24 cellular contexts compared by ENCODE assay signal in the genomic region with DNA sequence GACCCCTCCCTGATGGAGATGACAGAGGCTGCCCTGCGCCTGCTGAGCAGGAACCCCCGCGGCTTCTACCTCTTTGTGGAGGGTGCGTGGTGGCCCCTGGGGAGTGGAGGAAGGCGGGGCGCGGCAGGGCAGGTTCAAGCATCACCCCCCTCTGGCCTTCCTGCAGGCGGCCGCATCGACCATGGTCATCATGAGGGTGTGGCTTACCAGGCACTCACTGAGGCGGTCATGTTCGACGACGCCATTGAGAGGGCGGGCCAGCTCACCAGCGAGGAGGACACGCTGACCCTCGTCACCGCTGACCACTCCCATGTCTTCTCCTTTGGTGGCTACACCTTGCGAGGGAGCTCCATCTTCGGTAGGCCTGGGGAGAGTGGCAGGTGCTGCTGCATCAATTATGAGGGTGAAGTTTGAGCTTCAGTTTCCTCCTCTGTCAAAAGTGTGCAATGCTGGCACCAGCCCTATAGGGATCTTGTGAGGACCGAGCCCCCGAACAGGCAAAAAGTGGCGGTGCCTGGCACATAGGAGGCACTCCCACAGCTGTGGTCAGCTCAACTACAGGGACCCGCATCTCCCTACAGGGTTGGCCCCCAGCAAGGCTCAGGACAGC. TPM values are rescaled to one million over a fixed set of nuclear protein-coding genes. Genes with fewer than 3 reads are reported as not detected.
DNase-seq lines count a peak whose midpoint lies in the region; ATAC-seq and TF ChIP-seq lines count a peak whose summit lies in the region.
"Had no signal": no experiment of that assay in that cellular context is flagged by ENCODE, and none has a peak within 500 bp of the region (broad histone marks: within the 10 kb centered on the region; RNA-seq: fewer than 3 reads in every experiment).

No MANE protein-coding gene starts in this region.

- intact Hi-C loops in sigmoid colon (cut with DNase I) (no loop called here), prostate gland (cut with DNase I) (no loop called here), upper lobe of right lung (cut with DNase I) (no loop called here)

- TF ChIP-seq POLR2A in sigmoid colon (IDR thresholded peaks at IDR 0.05) (no peak), prostate gland (IDR thresholded peaks at IDR 0.05) (no peak)

- no peak overlapping the region for H3K27ac ChIP-seq in HEK293 (ENCODE audit: extremely low read depth, low read depth, low read length)
- no peak overlapping the region for H3K27ac ChIP-seq in sigmoid colon
- no peak overlapping the region for H3K27ac ChIP-seq in prostate gland
- no peak overlapping the region for H3K27ac ChIP-seq in upper lobe of right lung
- H3K27ac ChIP-seq: GM23248, KMS-11, SK-N-MC had no signal

- no peak for ATAC-seq in upper lobe of right lung

- no peak for TF ChIP-seq CTCF in HEK293 (tag by site-specific recombination; IDR thresholded peaks at IDR 0.05)
- TF ChIP-seq CTCF in sigmoid colon (IDR thresholded peaks at IDR 0.05) = no peak
- TF ChIP-seq CTCF in prostate gland (IDR thresholded peaks at IDR 0.05) = no peak
- no peak for TF ChIP-seq CTCF in upper lobe of right lung (IDR thresholded peaks at IDR 0.05)

- peak; percentile 14 for DNase-seq in activated naive CD4-positive, alpha-beta T cell treated with anti-CD3 and anti-CD28 coated beads, Interleukin-2, amount 10 ng/mL, durations not matched to agents 7 days and 5 days
- no peak for DNase-seq in activated naive CD4-positive, alpha-beta T cell treated with anti-CD3 and anti-CD28 coated beads, Interleukin-2, amount 50 U/mL, for 16 hours
- peak; percentile 43 for DNase-seq in islet precursor cell
- DNase-seq in sigmoid colon = peak; percentile 57
- no peak for DNase-seq in prostate gland (ENCODE audit: low spot score)
- DNase-seq in upper lobe of right lung = no peak
- DNase-seq in activated CD4-positive, CD25-positive, alpha-beta regulatory T cell treated with anti-CD3 and anti-CD28 coated beads, Interleukin-2, amount 50 U/mL, for 72 hours = no peak
- DNase-seq: BE2C, DMS79 treated with DMSO at 0.1 percent for 48 hours, GM23248, HCEC 1CT, NCI-H1092 treated with DMSO at 0.1 percent for 48 hours, NCI-H1694, NCI-H2081, NCI-H2171, NCI-H345, NCI-H524, SHP77 had no signal

- no peaks in the 10 kb centered on the region for H3K9me3 Mint-ChIP-seq in activated naive CD4-positive, alpha-beta T cell treated with anti-CD3 and anti-CD28 coated beads, Interleukin-2, amount 10 ng/mL, durations not matched to agents 7 days and 5 days

- H3K4me1 Mint-ChIP-seq in activated naive CD4-positive, alpha-beta T cell treated with anti-CD3 and anti-CD28 coated beads, Interleukin-2, amount 10 ng/mL, durations not matched to agents 7 days and 5 days = no peaks in the 10 kb centered on the region

- H3K36me3 ChIP-seq in HEK293 (ENCODE audit: control insufficient read depth in 2 of 2, insufficient read depth in 1 of 2, low read length in 2 of 2) (no peaks in the 10 kb centered on the region), sigmoid colon (no peaks in the 10 kb centered on the region), prostate gland (no peaks in the 10 kb centered on the region), upper lobe of right lung (no peaks in the 10 kb centered on the region)
- H3K36me3 ChIP-seq: BE2C had no signal

- H3K27me3 ChIP-seq in sigmoid colon (peaks cover 3 to 35% (median 7%) of the 10 kb centered on the region in 3 donors), prostate gland (replicated peaks; ENCODE audit: insufficient read depth) (peaks cover 7% of the 10 kb centered on the region), upper lobe of right lung (peaks cover 24% of the 10 kb centered on the region)

- no peak overlapping the region for H3K4me3 Mint-ChIP-seq in activated naive CD4-positive, alpha-beta T cell treated with anti-CD3 and anti-CD28 coated beads, Interleukin-2, amount 10 ng/mL, durations not matched to agents 7 days and 5 days

- no peaks in the 10 kb centered on the region for H3K4me1 ChIP-seq in HEK293 (ENCODE audit: control insufficient read depth, insufficient read depth, low read length)
- H3K4me1 ChIP-seq in sigmoid colon = no peaks in the 10 kb centered on the region
- no peaks in the 10 kb centered on the region for H3K4me1 ChIP-seq in prostate gland (replicated peaks)
- H3K4me1 ChIP-seq in upper lobe of right lung = no peaks in the 10 kb centered on the region
- H3K4me1 ChIP-seq: BE2C had no signal

- no peak overlapping the region for H3K27ac Mint-ChIP-seq in activated naive CD4-positive, alpha-beta T cell treated with anti-CD3 and anti-CD28 coated beads, Interleukin-2, amount 10 ng/mL, durations not matched to agents 7 days and 5 days

- no peak overlapping the region for H3K4me3 ChIP-seq in HEK293 (ENCODE audit: low read depth, low read length)
- H3K4me3 ChIP-seq in sigmoid colon = no peak overlapping the region
- H3K4me3 ChIP-seq in prostate gland = no peak overlapping the region
- no peak overlapping the region for H3K4me3 ChIP-seq in upper lobe of right lung
- H3K4me3 ChIP-seq: GM23248, SK-N-MC had no signal

- no peaks in the 10 kb centered on the region for H3K36me3 Mint-ChIP-seq in activated naive CD4-positive, alpha-beta T cell treated with anti-CD3 and anti-CD28 coated beads, Interleukin-2, amount 10 ng/mL, durations not matched to agents 7 days and 5 days

- H3K9me3 ChIP-seq in HEK293 (ENCODE audit: control insufficient read depth, insufficient read depth, low read depth, low read length) = no peaks in the 10 kb centered on the region
- no peaks in the 10 kb centered on the region for H3K9me3 ChIP-seq in sigmoid colon
- no peaks in the 10 kb centered on the region for H3K9me3 ChIP-seq in prostate gland
- H3K9me3 ChIP-seq in upper lobe of right lung = no peaks in the 10 kb centered on the region
- H3K9me3 ChIP-seq: BE2C had no signal

- peaks cover 55% of the 10 kb centered on the region for H3K27me3 Mint-ChIP-seq in activated naive CD4-positive, alpha-beta T cell treated with anti-CD3 and anti-CD28 coated beads, Interleukin-2, amount 10 ng/mL, durations not matched to agents 7 days and 5 days

- POLR2A ChIA-PET in HEK293 (lab: Yijun Ruan, JAX) = no interaction called here

- no peak for TF ChIP-seq EP300 in sigmoid colon (IDR thresholded peaks at IDR 0.05)

- CTCF ChIA-PET in activated naive CD4-positive, alpha-beta T cell treated with anti-CD3 and anti-CD28 coated beads, Interleukin-2, amount 10 ng/mL, durations not matched to agents 7 days and 5 days (lab: Charles Lee) = no interaction called here
- CTCF ChIA-PET in HEK293 (lab: Yijun Ruan, JAX) = interaction anchor here (0.7 to 1.1 kb wide), 3 partner anchors 14 to 440 kb away, joined by 3 to 4 read pairs (median 3); no protein-coding TSS in a partner anchor

- WGBS in sigmoid colon, 2 donors = 86 to 90% methylated on average over 25 of the region's 25 CpGs
- WGBS in prostate gland = 83% methylated on average over 25 of the region's 25 CpGs

TF ChIP-seq in HEK293, 187 proteins besides CTCF, POLR2A, EP300 and RAD21:
- TF ChIP-seq, protein P1, sequence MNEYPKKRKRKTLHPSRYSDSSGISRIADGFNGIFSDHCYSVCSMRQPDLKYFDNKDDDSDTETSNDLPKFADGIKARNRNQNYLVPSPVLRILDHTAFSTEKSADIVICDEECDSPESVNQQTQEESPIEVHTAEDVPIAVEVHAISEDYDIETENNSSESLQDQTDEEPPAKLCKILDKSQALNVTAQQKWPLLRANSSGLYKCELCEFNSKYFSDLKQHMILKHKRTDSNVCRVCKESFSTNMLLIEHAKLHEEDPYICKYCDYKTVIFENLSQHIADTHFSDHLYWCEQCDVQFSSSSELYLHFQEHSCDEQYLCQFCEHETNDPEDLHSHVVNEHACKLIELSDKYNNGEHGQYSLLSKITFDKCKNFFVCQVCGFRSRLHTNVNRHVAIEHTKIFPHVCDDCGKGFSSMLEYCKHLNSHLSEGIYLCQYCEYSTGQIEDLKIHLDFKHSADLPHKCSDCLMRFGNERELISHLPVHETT (tag by site-specific recombination; IDR thresholded peaks at IDR 0.05) = no peak
- TF ChIP-seq GLIS1 (tag by site-specific recombination; IDR thresholded peaks at IDR 0.05) = peak; percentile 30; the same call in 1 of the 2 replicates
TF ChIP-seq in HEK293: peak in this region for 1.

RNA-seq across cellular contexts. Expression of a gene that starts 2.2 kb away (rescaled TPM):
- total RNA-seq in sigmoid colon = not detected
- 10 to 100 TPM in 1 of 3 donors, 1 to 10 TPM in 2; 5.3 to 10.2 (median 7.2) TPM for polyA plus RNA-seq in sigmoid colon
- total RNA-seq in prostate gland = not detected
- not detected for total RNA-seq in upper lobe of right lung
- total RNA-seq: A673, GM23248, HT1080, RPMI7951 had no signal
- polyA plus RNA-seq: GM23248 had no signal

RNA-seq across cellular contexts. Expression of a gene that starts 29.5 kb away (rescaled TPM):
- 1 to 10 TPM in 2 of 4 donors, under 1 TPM in 2; 0.16 to 6.1 (median 1.0) TPM for total RNA-seq in sigmoid colon
- under 1 TPM in 1 of 3 donors, not detected in 2; 0.61 TPM for polyA plus RNA-seq in sigmoid colon
- 10 to 100 TPM in 1 of 2 donors, under 1 TPM in 1; 0.82 to 15.3 TPM for total RNA-seq in prostate gland
- total RNA-seq in upper lobe of right lung = not detected
- total RNA-seq: HT1080, RPMI7951 had no signal
- polyA plus RNA-seq: GM23248 had no signal

RNA-seq across cellular contexts. Expression of a gene that starts 51.5 kb away (rescaled TPM):
- total RNA-seq in sigmoid colon = not detected
- under 1 TPM in 1 of 3 donors, not detected in 2; 0.10 TPM for polyA plus RNA-seq in sigmoid colon
- under 1 TPM in 1 of 2 donors, not detected in 1; 0.34 TPM for total RNA-seq in prostate gland
- 0.49 TPM for total RNA-seq in upper lobe of right lung
- total RNA-seq: A673, GM23248, HT1080, RPMI7951 had no signal
- polyA plus RNA-seq: GM23248 had no signal

Comparison
In these comparisons a context has a peak if more than half of its experiments do, and no peak if none do; other contexts are left out.
1. DNase-seq: peak in activated naive CD4-positive, alpha-beta T cell treated with anti-CD3 and anti-CD28 coated beads, Interleukin-2, amount 10 ng/mL, durations not matched to agents 7 days and 5 days (single experiment), islet precursor cell (single experiment) and sigmoid colon (single experiment); none in activated naive CD4-positive, alpha-beta T cell treated with anti-CD3 and anti-CD28 coated beads, Interleukin-2, amount 50 U/mL, for 16 hours (single experiment), prostate gland (single experiment), upper lobe of right lung (single experiment) and activated CD4-positive, CD25-positive, alpha-beta regulatory T cell treated with anti-CD3 and anti-CD28 coated beads, Interleukin-2, amount 50 U/mL, for 72 hours (single experiment).